ENCODE assay signal across 1 cellular context in the genomic region with DNA sequence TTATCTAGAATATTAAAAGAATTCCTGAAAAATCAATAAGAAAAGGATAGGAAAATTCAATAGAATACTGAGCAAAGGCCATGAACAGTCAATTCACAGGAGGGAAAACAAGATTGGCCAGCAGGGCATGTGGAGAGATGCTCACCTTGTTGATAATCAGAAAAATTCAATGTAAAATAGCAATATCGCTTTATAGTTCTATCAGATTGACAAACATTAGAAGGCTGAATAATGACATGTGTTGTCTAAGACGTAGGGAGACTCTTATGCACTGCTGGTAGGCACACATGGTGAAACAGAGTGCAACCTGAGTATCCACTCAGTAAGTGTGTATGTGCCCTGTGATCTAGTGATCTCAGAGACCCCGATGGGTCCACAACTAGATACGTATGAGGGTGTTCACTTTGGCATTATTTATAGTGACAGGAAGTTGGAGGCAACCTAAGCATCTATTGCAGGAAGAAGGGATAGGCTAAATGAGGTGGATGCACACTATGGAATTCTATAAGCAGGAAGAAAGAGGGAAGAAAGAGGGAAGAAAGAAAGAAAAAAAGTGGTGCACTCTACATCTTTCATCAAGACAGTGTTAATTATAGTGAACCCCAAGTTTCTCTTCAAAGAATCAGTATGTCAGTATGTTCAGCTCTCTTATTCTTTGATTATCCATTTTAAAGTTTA.
TF ChIP-seq lines count a peak whose summit lies in the region.

No MANE protein-coding gene starts in this region.

TF ChIP-seq in IMR-90, 13 proteins besides CTCF, POLR2A, EP300 and RAD21:
- TF ChIP-seq, protein P1, sequence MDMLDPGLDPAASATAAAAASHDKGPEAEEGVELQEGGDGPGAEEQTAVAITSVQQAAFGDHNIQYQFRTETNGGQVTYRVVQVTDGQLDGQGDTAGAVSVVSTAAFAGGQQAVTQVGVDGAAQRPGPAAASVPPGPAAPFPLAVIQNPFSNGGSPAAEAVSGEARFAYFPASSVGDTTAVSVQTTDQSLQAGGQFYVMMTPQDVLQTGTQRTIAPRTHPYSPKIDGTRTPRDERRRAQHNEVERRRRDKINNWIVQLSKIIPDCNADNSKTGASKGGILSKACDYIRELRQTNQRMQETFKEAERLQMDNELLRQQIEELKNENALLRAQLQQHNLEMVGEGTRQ (IDR thresholded peaks at IDR 0.05; ENCODE audit: low read depth, low read length): no peak
- TF ChIP-seq, protein P2, sequence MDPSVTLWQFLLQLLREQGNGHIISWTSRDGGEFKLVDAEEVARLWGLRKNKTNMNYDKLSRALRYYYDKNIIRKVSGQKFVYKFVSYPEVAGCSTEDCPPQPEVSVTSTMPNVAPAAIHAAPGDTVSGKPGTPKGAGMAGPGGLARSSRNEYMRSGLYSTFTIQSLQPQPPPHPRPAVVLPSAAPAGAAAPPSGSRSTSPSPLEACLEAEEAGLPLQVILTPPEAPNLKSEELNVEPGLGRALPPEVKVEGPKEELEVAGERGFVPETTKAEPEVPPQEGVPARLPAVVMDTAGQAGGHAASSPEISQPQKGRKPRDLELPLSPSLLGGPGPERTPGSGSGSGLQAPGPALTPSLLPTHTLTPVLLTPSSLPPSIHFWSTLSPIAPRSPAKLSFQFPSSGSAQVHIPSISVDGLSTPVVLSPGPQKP (IDR thresholded peaks at IDR 0.05; ENCODE audit: borderline replicate concordance, low read depth, low read length): no peak
- TF ChIP-seq CEBPB (IDR thresholded peaks at IDR 0.05; ENCODE audit: low read depth, low read length) (no peak), MXI1 (IDR thresholded peaks at IDR 0.05; ENCODE audit: borderline replicate concordance, low read depth, low read length) (no peak), FOS (IDR thresholded peaks at IDR 0.05; ENCODE audit: low read depth, low read length) (no peak)
